11 cellular contexts compared by ENCODE assay signal in the genomic region with DNA sequence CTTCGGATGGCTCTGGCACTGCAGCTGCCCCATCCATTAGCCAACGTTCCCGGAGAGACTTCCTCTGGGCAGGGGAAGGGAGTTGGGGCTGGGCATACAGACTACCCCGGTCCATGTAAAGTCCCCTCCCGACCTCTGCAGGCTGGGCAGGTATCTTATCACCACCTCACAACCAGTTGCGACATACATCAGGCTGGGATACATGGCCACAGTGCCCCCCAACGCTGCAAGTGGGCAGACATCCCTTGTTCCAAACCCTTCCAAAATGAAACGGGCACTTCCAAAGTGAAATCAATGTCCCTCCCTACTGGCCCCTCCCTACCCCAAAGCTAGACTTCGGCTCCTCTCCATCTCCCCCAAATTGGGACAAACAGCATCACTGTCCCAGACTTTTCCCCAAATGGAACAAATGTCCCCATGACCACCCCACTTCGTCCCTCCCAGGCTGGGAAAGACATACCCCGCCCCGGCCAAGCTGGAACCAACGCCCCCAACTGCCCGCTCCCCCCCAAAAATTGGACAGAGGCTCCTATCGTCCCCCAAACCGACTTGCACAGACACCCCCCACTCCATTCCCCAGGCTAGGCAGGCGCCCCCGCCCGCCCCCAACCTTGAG. TPM values are rescaled to one million over a fixed set of nuclear protein-coding genes. Genes with fewer than 3 reads are reported as not detected.
A peak's percentile ranks its signal among the peaks of the same experiment; 100 is the strongest.
DNase-seq lines count a peak whose midpoint lies in the region; ATAC-seq, FAIRE-seq and TF ChIP-seq lines count a peak whose summit lies in the region.
"Had no signal": no experiment of that assay in that cellular context is flagged by ENCODE, and none has a peak within 500 bp of the region (broad histone marks: within the 10 kb centered on the region; RNA-seq: fewer than 3 reads in every experiment).

No MANE protein-coding gene starts in this region.

- H4K8ac ChIP-seq in H1 (ENCODE audit: extremely low read depth, insufficient read depth, low read length) (no peak overlapping the region), neuronal stem cell (ENCODE audit: low read depth, low read length) (no peak overlapping the region)

- no peak for ATAC-seq in HG03108 (IDR thresholded peaks at IDR 0.05; ENCODE audit: unreplicated experiment)

- H3K4me2 ChIP-seq in H1 (ENCODE audit: insufficient read depth in 1 of 2, low read depth in 2 of 2, low read length in 2 of 2) (peak overlapping the region; percentile 68 to 77), neuronal stem cell (ENCODE audit: insufficient read depth, low read length, poor library complexity, severe bottlenecking) (peak overlapping the region; percentile 67)

- H2BK20ac ChIP-seq in H1 (ENCODE audit: low read length), result no peak overlapping the region

- DNase-seq in BE2C, result no peak
- no peak for DNase-seq in H1 (ENCODE audit: low read depth in 1 of 2, low spot score in 2 of 2)
- no peak for DNase-seq in neuronal stem cell (ENCODE audit: low spot score)
- no peak for DNase-seq in CD1c-positive myeloid dendritic cell (ENCODE audit: extremely low spot score)
- no peak for DNase-seq in stimulated activated CD4-positive, alpha-beta T cell treated with anti-CD3 and anti-CD28 coated beads, Interleukin-2, amount 100 ng/mL, for 24 hours
- DNase-seq in GM12891 (ENCODE audit: insufficient read length, low spot score), result no peak
- DNase-seq: NCI-H2081 had no signal

- TF ChIP-seq CTCF in BE2C (IDR thresholded peaks at IDR 0.05; ENCODE audit: low read depth, low read length), result no peak
- TF ChIP-seq CTCF in HEK293 (tag by site-specific recombination; IDR thresholded peaks at IDR 0.05), result peak; percentile 54; the same call in 1 of the 2 replicates
- peak in 2 of 3 experiments; percentile 5 to 6; a peak in 2 of 4 replicates for TF ChIP-seq CTCF in H1 (IDR thresholded peaks at IDR 0.05; ENCODE audit: control extremely low read depth in 1 of 3, insufficient read depth in 1 of 3, low read depth in 1 of 3, low read length in 3 of 3)

- H2BK15ac ChIP-seq in H1 (ENCODE audit: low read length) (0 out of 2 replicates have a peak overlapping the region, but pooled peaks have one; percentile 29), neuronal stem cell (ENCODE audit: low read length) (no peak overlapping the region)

- H3K27me3 ChIP-seq in BE2C (no peaks in the 10 kb centered on the region), H1 (replicated peaks in 1 of 4; ENCODE audit: control insufficient read depth in 3 of 4, extremely low read depth in 1 of 4, insufficient read depth in 3 of 4, low read length in 3 of 4) (peaks cover 5 to 19% (median 14%) of the 10 kb centered on the region in 4 experiments), neuronal stem cell (ENCODE audit: control insufficient read depth in 3 of 3, insufficient read depth in 3 of 3, low read depth in 1 of 3, low read length in 3 of 3) (peaks cover 0 to 28% (median 14%) of the 10 kb centered on the region in 3 experiments)

- H3K4me3 ChIP-seq in BE2C (ENCODE audit: low read depth, low read length) (peak overlapping the region; percentile 40), HEK293 (ENCODE audit: low read depth, low read length) (no peak overlapping the region; the same call in 1 of the 2 replicates), H1 (ENCODE audit: extremely low read depth in 1 of 4, insufficient read depth in 2 of 4, low read depth in 3 of 4, low read length in 4 of 4) (peak overlapping the region; percentile 49 to 82 (median 58)), neuronal stem cell (ENCODE audit: low read length in 2 of 2) (peak overlapping the region; percentile 39 to 84)

- peaks cover 0 to 2% of the 10 kb centered on the region in 2 experiments for H4K20me1 ChIP-seq in H1 (replicated peaks in 1 of 2; ENCODE audit: control insufficient read depth in 1 of 2, insufficient read depth in 2 of 2, low read length in 2 of 2)

- no peak overlapping the region for H3K56ac ChIP-seq in H1 (replicated peaks; ENCODE audit: insufficient read length, low read depth, low read length)

- no peak overlapping the region for H2BK120ac ChIP-seq in H1 (replicated peaks; ENCODE audit: low read depth, low read length)
- H2BK120ac ChIP-seq in neuronal stem cell (ENCODE audit: low read depth, low read length), result no peak overlapping the region

- H3K79me2 ChIP-seq in H1 (ENCODE audit: control insufficient read depth in 1 of 2, insufficient read depth in 2 of 2, low read length in 2 of 2), result no peaks in the 10 kb centered on the region

- H3K27ac ChIP-seq in HEK293 (ENCODE audit: extremely low read depth, low read depth, low read length), result no peak overlapping the region; the same call in 1 of the 2 replicates
- H3K27ac ChIP-seq in H1 (ENCODE audit: low read depth, low read length), result no peak overlapping the region
- no peak overlapping the region for H3K27ac ChIP-seq in neuronal stem cell (replicated peaks; ENCODE audit: low read length)

- FAIRE-seq in H1 (lab: Jason Lieb, UNC) (no peak), GM12891 (lab: Jason Lieb, UNC) (no peak)

- H2BK12ac ChIP-seq in H1 (ENCODE audit: low read depth, low read length) (no peak overlapping the region), neuronal stem cell (ENCODE audit: low read length) (no peak overlapping the region)

- H3K23ac ChIP-seq in H1 (ENCODE audit: insufficient read length), result no peak overlapping the region
- H3K23ac ChIP-seq in neuronal stem cell (ENCODE audit: low read depth, low read length, poor library complexity), result peak overlapping the region; percentile 8

- H3K9me3 ChIP-seq in BE2C, result no peaks in the 10 kb centered on the region
- H3K9me3 ChIP-seq in HEK293 (ENCODE audit: control insufficient read depth, insufficient read depth, low read depth, low read length), result no peaks in the 10 kb centered on the region
- H3K9me3 ChIP-seq in H1 (ENCODE audit: insufficient read depth in 2 of 2, low read depth in 1 of 2, low read length in 1 of 2), result no peaks in the 10 kb centered on the region; a peak in 1 of 4 replicates
- H3K9me3 ChIP-seq in neuronal stem cell (replicated peaks in 1 of 2; ENCODE audit: control insufficient read depth in 2 of 2, insufficient read depth in 1 of 2, low read depth in 1 of 2, low read length in 2 of 2), result peaks cover 0 to 3% of the 10 kb centered on the region in 2 donors

- WGBS in H1 (ENCODE audit: extremely low coverage in 1 of 2, insufficient coverage in 1 of 2, insufficient read length in 1 of 2, insufficient replicate concordance in 2 of 2, low coverage in 1 of 2, low lambda C conversion rate in 2 of 2, missing lambda C conversion rate in 1 of 2), 2 experiments, result 40% methylated on average over 9 of the region's 19 CpGs; no CpG with 5 or more reads in 1 of the 2 experiments
- WGBS in neuronal stem cell (ENCODE audit: extremely low coverage in 2 of 2, insufficient read length in 2 of 2, insufficient replicate concordance in 1 of 2), 2 donors, result no CpG with 5 or more reads among the region's 19 CpGs

- no peaks in the 10 kb centered on the region for H3K79me1 ChIP-seq in H1 (ENCODE audit: low read depth, low read length)
- no peaks in the 10 kb centered on the region for H3K79me1 ChIP-seq in neuronal stem cell (ENCODE audit: low read depth, low read length)

- H3K4me1 ChIP-seq in BE2C, result no peaks in the 10 kb centered on the region
- H3K4me1 ChIP-seq in HEK293 (ENCODE audit: control insufficient read depth, insufficient read depth, low read length), result peaks cover 4% of the 10 kb centered on the region
- peaks cover 0 to 10% (median 3%) of the 10 kb centered on the region in 4 experiments; a peak in 4 of 7 replicates for H3K4me1 ChIP-seq in H1 (replicated peaks in 1 of 4; ENCODE audit: control insufficient read depth in 3 of 4, insufficient read depth in 4 of 4, low read length in 3 of 4)
- peaks cover 3 to 4% of the 10 kb centered on the region in 2 donors for H3K4me1 ChIP-seq in neuronal stem cell (ENCODE audit: control insufficient read depth in 2 of 2, insufficient read depth in 1 of 2, low read depth in 1 of 2, low read length in 2 of 2)

- H3K4ac ChIP-seq in H1 (replicated peaks; ENCODE audit: insufficient read length, low read depth, low read length), result no peak overlapping the region
- no peak overlapping the region for H3K4ac ChIP-seq in neuronal stem cell (ENCODE audit: low read length)

- H3K9ac ChIP-seq in H1 (replicated peaks in 1 of 4; ENCODE audit: extremely low read depth in 1 of 4, low read depth in 3 of 4, low read length in 3 of 4) (no peak overlapping the region; a peak in 1 of 7 replicates), neuronal stem cell (ENCODE audit: low read depth, low read length, poor library complexity) (peak overlapping the region; percentile 15)

- no peak overlapping the region for H3K14ac ChIP-seq in H1 (ENCODE audit: insufficient read length)
- H3K14ac ChIP-seq in neuronal stem cell (ENCODE audit: low read length), result no peak overlapping the region

- H4K91ac ChIP-seq in H1 (replicated peaks; ENCODE audit: insufficient read length, low read length), result no peak overlapping the region
- H4K91ac ChIP-seq in neuronal stem cell (ENCODE audit: low read depth, low read length, poor library complexity), result no peak overlapping the region

- H3K23me2 ChIP-seq in H1 (ENCODE audit: low read depth, low read length), result peaks cover 12% of the 10 kb centered on the region; the same call in 1 of the 2 replicates

- H2AFZ ChIP-seq in H1 (ENCODE audit: low read length) (no peak overlapping the region), neuronal stem cell (ENCODE audit: low read length) (peak overlapping the region; percentile 89)

- TF ChIP-seq POLR2A in H1 (IDR thresholded peaks at IDR 0.05; ENCODE audit: control extremely low read depth in 1 of 2, low read depth in 2 of 2, low read length in 2 of 2) (no peak), GM12891 (IDR thresholded peaks at IDR 0.05; ENCODE audit: low read depth, low read length) (no peak)

- CTCF ChIA-PET in HEK293 (lab: Yijun Ruan, JAX), result interaction anchor here (0.6 to 6.9 kb wide), 6 partner anchors 11 to 89 kb away, joined by 3 to 80 read pairs (median 5); partner anchors contain the start of genes ASF1B and MISP3
- CTCF ChIA-PET in H1 (lab: Charles Lee; ENCODE audit: partially characterized antibody), result interaction anchor here (0.8 to 6.4 kb wide), 18 partner anchors 8 to 271 kb away, joined by 3 to 76 read pairs (median 4); partner anchors contain the start of genes C19orf67, IL27RA and MISP3

- TF ChIP-seq EP300 in H1 (IDR thresholded peaks at IDR 0.05; ENCODE audit: borderline replicate concordance in 1 of 2, low read depth in 2 of 2, low read length in 2 of 2), result no peak

- H2BK5ac ChIP-seq in H1 (ENCODE audit: low read depth, low read length) (no peak overlapping the region), neuronal stem cell (ENCODE audit: low read length) (no peak overlapping the region)

- no peak overlapping the region for H4K5ac ChIP-seq in H1 (ENCODE audit: insufficient read length, low read depth, low read length)

- H3K18ac ChIP-seq in H1 (ENCODE audit: extremely low read depth, low read length), result no peak overlapping the region; the same call in 1 of the 2 replicates
- H3K18ac ChIP-seq in neuronal stem cell (ENCODE audit: low read length), result peak overlapping the region; percentile 96

- POLR2A ChIA-PET in HEK293 (lab: Yijun Ruan, JAX) (interaction anchor here (0.9 kb wide), 1 partner anchor 17 kb away, joined by 4 read pairs; no protein-coding TSS in a partner anchor), H1 (lab: Charles Lee; ENCODE audit: partially characterized antibody) (interaction anchor here (0.7 to 1.9 kb wide), 13 partner anchors 8 to 175 kb away, joined by 3 to 6 read pairs (median 4); partner anchors contain the start of gene ASF1B)

- H3K36me3 ChIP-seq in BE2C (no peaks in the 10 kb centered on the region), HEK293 (ENCODE audit: control insufficient read depth in 2 of 2, insufficient read depth in 1 of 2, low read length in 2 of 2) (no peaks in the 10 kb centered on the region), H1 (ENCODE audit: control insufficient read depth in 2 of 4, insufficient read depth in 4 of 4, low read length in 3 of 4) (no peaks in the 10 kb centered on the region), neuronal stem cell (replicated peaks in 1 of 2; ENCODE audit: control insufficient read depth in 2 of 2, insufficient read depth in 2 of 2, low read length in 2 of 2) (peaks cover 2 to 3% of the 10 kb centered on the region in 2 donors)

- peak in 1 of 2 experiments; percentile 15; a peak in 1 of 4 replicates for TF ChIP-seq RAD21 in H1 (IDR thresholded peaks at IDR 0.05 in 1 of 2, conservative IDR thresholded peaks at IDR 0.05 in 1 of 2; ENCODE audit: low read depth in 2 of 2, low read length in 2 of 2)

- H2AK5ac ChIP-seq in H1 (ENCODE audit: low read depth, low read length) (0 out of 2 replicates have a peak overlapping the region, but pooled peaks have one; percentile 65), neuronal stem cell (ENCODE audit: low read depth, low read length) (peak overlapping the region; percentile 41)

RNA-seq across cellular contexts. Expression of gene PALM3, which starts 5.0 kb away (rescaled TPM):
- polyA plus RNA-seq in BE2C (2012; ENCODE audit: insufficient read depth, insufficient read length, low read depth), result 1.4 TPM
- total RNA-seq in H1 (2021; fragmentation: NEBNext Ultra II Directional; extraction: Animal tissue kit (Norgen Biotek cat#: 25700)), result 31.3 and 33.1 TPM in 2 replicates
- 5.8 and 12.1 TPM in 2 replicates for polyA plus RNA-seq in H1 (2011; rRNA removed)
- 21.0 TPM for polyA plus RNA-seq in H1 (2011; cell fraction: cytosol; rRNA removed)
- 11.7 TPM for polyA plus RNA-seq in H1 (2011; cell fraction: nucleus; rRNA removed)
- 26.0 to 38.6 TPM (median 32.7 TPM) in 4 replicates for polyA plus RNA-seq in H1 (2012, experiment 1 of 2)
- polyA plus RNA-seq in H1 (2012, experiment 2 of 2), result 10.6 TPM
- polyA plus RNA-seq in H1 (2013, experiment 1 of 2), result 18.2 TPM
- 18.3 TPM for polyA plus RNA-seq in H1 (2013, experiment 2 of 2)
- polyA minus RNA-seq in H1 (2011; rRNA and poly(A)+ RNA removed), result 3.2 and 3.3 TPM in 2 replicates
- 6.1 TPM for polyA minus RNA-seq in H1 (2011; cell fraction: cytosol; rRNA and poly(A)+ RNA removed)
- 4.0 TPM for polyA minus RNA-seq in H1 (2011; cell fraction: nucleus; rRNA and poly(A)+ RNA removed)
- polyA plus RNA-seq in neuronal stem cell (2013, experiment 1 of 2), result 10.2 TPM
- 10.4 TPM for polyA plus RNA-seq in neuronal stem cell (2013, experiment 2 of 2)
- polyA plus RNA-seq in GM12891 (2012; ENCODE audit: low read depth, missing spikeins), result not detected
- total RNA-seq: T-helper 1 cell treated with Interleukin-12 subunit alpha and Interleukin-12 subunit beta and Interleukin-4 antibody, amounts not matched to agents 30 ng/mL and 1 ng/mL, for 36 hours had no signal

RNA-seq across cellular contexts. Expression of gene MISP3, which starts 15.7 kb away (rescaled TPM):
- 10.5 TPM for polyA plus RNA-seq in BE2C (2012; ENCODE audit: insufficient read depth, insufficient read length, low read depth)
- total RNA-seq in H1 (2021; fragmentation: NEBNext Ultra II Directional; extraction: Animal tissue kit (Norgen Biotek cat#: 25700)), result 0.92 and 1.4 TPM in 2 replicates
- 0.74 and 0.96 TPM in 2 replicates for polyA plus RNA-seq in H1 (2011; rRNA removed)
- 1.3 TPM for polyA plus RNA-seq in H1 (2011; cell fraction: cytosol; rRNA removed)
- 2.1 TPM for polyA plus RNA-seq in H1 (2011; cell fraction: nucleus; rRNA removed)
- polyA plus RNA-seq in H1 (2012, experiment 1 of 2), result 1.2 to 2.2 TPM (median 1.6 TPM) in 4 replicates
- 0.89 TPM for polyA plus RNA-seq in H1 (2012, experiment 2 of 2)
- 1.3 TPM for polyA plus RNA-seq in H1 (2013, experiment 1 of 2)
- 1.2 TPM for polyA plus RNA-seq in H1 (2013, experiment 2 of 2)
- polyA minus RNA-seq in H1 (2011; rRNA and poly(A)+ RNA removed), result 0.10 and 0.16 TPM in 2 replicates
- polyA minus RNA-seq in H1 (2011; cell fraction: cytosol; rRNA and poly(A)+ RNA removed), result not detected
- 0.80 TPM for polyA minus RNA-seq in H1 (2011; cell fraction: nucleus; rRNA and poly(A)+ RNA removed)
- 1.6 TPM for polyA plus RNA-seq in neuronal stem cell (2013, experiment 1 of 2)
- 1.7 TPM for polyA plus RNA-seq in neuronal stem cell (2013, experiment 2 of 2)
- 0.54 TPM for polyA plus RNA-seq in GM12891 (2012; ENCODE audit: low read depth, missing spikeins)

RNA-seq across cellular contexts. Expression of gene IL27RA, which starts 25.3 kb away (rescaled TPM):
- 2.5 TPM for polyA plus RNA-seq in BE2C (2012; ENCODE audit: insufficient read depth, insufficient read length, low read depth)
- total RNA-seq in H1 (2021; fragmentation: NEBNext Ultra II Directional; extraction: Animal tissue kit (Norgen Biotek cat#: 25700)), result 14.7 and 15.1 TPM in 2 replicates
- polyA plus RNA-seq in H1 (2011; rRNA removed), result 9.9 and 10.8 TPM in 2 replicates
- polyA plus RNA-seq in H1 (2011; cell fraction: cytosol; rRNA removed), result 10.1 TPM
- 10.7 TPM for polyA plus RNA-seq in H1 (2011; cell fraction: nucleus; rRNA removed)
- 10.1 to 14.2 TPM (median 12.6 TPM) in 4 replicates for polyA plus RNA-seq in H1 (2012, experiment 1 of 2)
- 12.9 TPM for polyA plus RNA-seq in H1 (2012, experiment 2 of 2)
- polyA plus RNA-seq in H1 (2013, experiment 1 of 2), result 24.7 TPM
- 24.8 TPM for polyA plus RNA-seq in H1 (2013, experiment 2 of 2)
- 5.9 TPM in 2 replicates for polyA minus RNA-seq in H1 (2011; rRNA and poly(A)+ RNA removed)
- polyA minus RNA-seq in H1 (2011; cell fraction: cytosol; rRNA and poly(A)+ RNA removed), result 8.6 TPM
- polyA minus RNA-seq in H1 (2011; cell fraction: nucleus; rRNA and poly(A)+ RNA removed), result 3.5 TPM
- polyA plus RNA-seq in neuronal stem cell (2013, experiment 1 of 2), result 4.8 TPM
- 4.3 TPM for polyA plus RNA-seq in neuronal stem cell (2013, experiment 2 of 2)
- polyA plus RNA-seq in GM12891 (2012; ENCODE audit: low read depth, missing spikeins), result 18.4 TPM

RNA-seq across cellular contexts. Expression of gene C19orf67, which starts 28.7 kb away (rescaled TPM):
- not detected for polyA plus RNA-seq in BE2C (2012; ENCODE audit: insufficient read depth, insufficient read length, low read depth)
- 0.52 TPM in 1 of 2 replicates, not detected in the other for total RNA-seq in H1 (2021; fragmentation: NEBNext Ultra II Directional; extraction: Animal tissue kit (Norgen Biotek cat#: 25700))
- 0.12 and 0.25 TPM in 2 replicates for polyA plus RNA-seq in H1 (2011; rRNA removed)
- 0.23 TPM for polyA plus RNA-seq in H1 (2011; cell fraction: cytosol; rRNA removed)
- 0.37 TPM for polyA plus RNA-seq in H1 (2011; cell fraction: nucleus; rRNA removed)
- polyA plus RNA-seq in H1 (2012, experiment 1 of 2), result not detected in 4 replicates
- 0.46 TPM for polyA plus RNA-seq in H1 (2012, experiment 2 of 2)
- polyA plus RNA-seq in H1 (2013, experiment 1 of 2), result 0.04 TPM
- polyA plus RNA-seq in H1 (2013, experiment 2 of 2), result 0.11 TPM
- 0.19 and 0.37 TPM in 2 replicates for polyA minus RNA-seq in H1 (2011; rRNA and poly(A)+ RNA removed)
- polyA minus RNA-seq in H1 (2011; cell fraction: cytosol; rRNA and poly(A)+ RNA removed), result not detected
- not detected for polyA minus RNA-seq in H1 (2011; cell fraction: nucleus; rRNA and poly(A)+ RNA removed)
- not detected for polyA plus RNA-seq in neuronal stem cell (2013, experiment 1 of 2)
- not detected for polyA plus RNA-seq in neuronal stem cell (2013, experiment 2 of 2)
- polyA plus RNA-seq in GM12891 (2012; ENCODE audit: low read depth, missing spikeins), result 0.06 TPM
- polyA plus RNA-seq: adipose tissue had no signal

RNA-seq across cellular contexts. Expression of gene RLN3, which starts 28.9 kb away (rescaled TPM):
- polyA plus RNA-seq in BE2C (2012; ENCODE audit: insufficient read depth, insufficient read length, low read depth), result not detected
- total RNA-seq in H1 (2021; fragmentation: NEBNext Ultra II Directional; extraction: Animal tissue kit (Norgen Biotek cat#: 25700)), result not detected in 2 replicates
- not detected in 2 replicates for polyA plus RNA-seq in H1 (2011; rRNA removed)
- not detected for polyA plus RNA-seq in H1 (2011; cell fraction: cytosol; rRNA removed)
- not detected for polyA plus RNA-seq in H1 (2011; cell fraction: nucleus; rRNA removed)
- polyA plus RNA-seq in H1 (2012, experiment 1 of 2), result not detected in 4 replicates
- polyA plus RNA-seq in H1 (2012, experiment 2 of 2), result not detected
- not detected for polyA plus RNA-seq in H1 (2013, experiment 1 of 2)
- not detected for polyA plus RNA-seq in H1 (2013, experiment 2 of 2)
- polyA minus RNA-seq in H1 (2011; rRNA and poly(A)+ RNA removed), result not detected in 2 replicates
- polyA minus RNA-seq in H1 (2011; cell fraction: cytosol; rRNA and poly(A)+ RNA removed), result not detected
- polyA minus RNA-seq in H1 (2011; cell fraction: nucleus; rRNA and poly(A)+ RNA removed), result not detected
- polyA plus RNA-seq in neuronal stem cell (2013, experiment 1 of 2), result not detected
- not detected for polyA plus RNA-seq in neuronal stem cell (2013, experiment 2 of 2)
- not detected for polyA plus RNA-seq in GM12891 (2012; ENCODE audit: low read depth, missing spikeins)
- total RNA-seq: T-helper 1 cell treated with Interleukin-12 subunit alpha and Interleukin-12 subunit beta and Interleukin-4 antibody, amounts not matched to agents 30 ng/mL and 1 ng/mL, for 36 hours had no signal
- polyA plus RNA-seq: adipose tissue had no signal
